In the genomic region with DNA sequence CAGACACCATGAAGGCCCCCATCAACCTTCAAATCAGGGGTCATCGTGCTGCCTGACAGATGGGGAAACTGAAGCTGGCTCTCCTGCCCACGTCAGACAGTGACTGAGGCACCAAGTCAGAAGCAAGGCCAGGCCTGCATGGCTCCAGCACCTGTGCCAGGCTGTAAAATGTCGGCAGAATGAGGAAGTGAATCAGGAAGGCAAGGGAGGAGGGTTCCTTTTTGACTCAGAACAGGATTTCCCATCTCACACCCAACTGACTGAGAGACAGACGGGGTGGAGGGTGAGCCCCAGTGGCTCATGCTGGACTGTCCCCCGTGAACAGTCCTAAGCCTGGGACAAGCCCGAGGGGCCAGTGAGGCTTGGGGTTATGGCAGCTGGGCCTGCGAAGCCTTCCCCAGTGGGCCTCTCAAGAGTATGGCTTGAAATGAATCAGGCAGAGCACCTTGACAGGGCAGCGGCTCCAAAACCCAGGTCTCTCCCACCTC, we compare ENCODE assay signal across 8 cellular contexts. TPM values are rescaled to one million over a fixed set of nuclear protein-coding genes. Genes with fewer than 3 reads are reported as not detected.
DNase-seq lines count a peak whose midpoint lies in the region; ATAC-seq, FAIRE-seq and TF ChIP-seq lines count a peak whose summit lies in the region.

No MANE protein-coding gene starts in this region.

- DNase-seq in GM12891 (ENCODE audit: insufficient read length, low spot score): peak; percentile 60
- DNase-seq in GM20000 (ENCODE audit: low spot score): peak; percentile 75
- peak in 1 of 10 donors; percentile 13 for DNase-seq in naive thymus-derived CD8-positive, alpha-beta T cell
- no peak for DNase-seq in Ammon's horn (ENCODE audit: low spot score)
- DNase-seq in NCI-H1105 treated with DMSO at 0.1 percent for 48 hours (lab: John Stamatoyannopoulos, UW): no peak
- no peak for DNase-seq in iPS-NIHi11 (ENCODE audit: low spot score)

- 0 out of 2 replicates have a peak, but pooled peaks have one; percentile 18 for TF ChIP-seq POLR2A in GM12891 (IDR thresholded peaks at IDR 0.05; ENCODE audit: low read depth, low read length)

- FAIRE-seq in GM12891 (lab: Jason Lieb, UNC): peak; percentile 100

- ATAC-seq in HG03521 (IDR thresholded peaks at IDR 0.05; ENCODE audit: unreplicated experiment): peak; percentile 79
- peak; percentile 85 for ATAC-seq in activated T-helper 17 cell treated with anti-CD3 and anti-CD28 coated beads, Interleukin-2, amount 50 U/mL, for 72 hours (replicated peaks)
- ATAC-seq in naive thymus-derived CD8-positive, alpha-beta T cell: peak; percentile 32 to 58

- H3K36me3 Mint-ChIP-seq in activated T-helper 17 cell treated with anti-CD3 and anti-CD28 coated beads, Interleukin-2, amount 50 U/mL, for 72 hours (ENCODE audit: low read depth): peaks cover 46% of the 10 kb centered on the region
- H3K36me3 Mint-ChIP-seq in naive thymus-derived CD8-positive, alpha-beta T cell: peaks cover under 1 to 8% (median 7%) of the 10 kb centered on the region in 3 donors

- POLR2A ChIA-PET in naive thymus-derived CD8-positive, alpha-beta T cell (lab: Charles Lee): interaction anchor here (0.9 to 1.5 kb wide), 3 partner anchors 21 to 32 kb away, joined by 3 to 5 read pairs (median 4); a partner anchor contains a TSS

- H3K27ac Mint-ChIP-seq in activated T-helper 17 cell treated with anti-CD3 and anti-CD28 coated beads, Interleukin-2, amount 50 U/mL, for 72 hours: peak overlapping the region; percentile 94
- H3K27ac Mint-ChIP-seq in naive thymus-derived CD8-positive, alpha-beta T cell: peak overlapping the region; percentile 73 to 93 (median 88)

- no peaks in the 10 kb centered on the region for H3K9me3 Mint-ChIP-seq in activated T-helper 17 cell treated with anti-CD3 and anti-CD28 coated beads, Interleukin-2, amount 50 U/mL, for 72 hours
- no peaks in the 10 kb centered on the region for H3K9me3 Mint-ChIP-seq in naive thymus-derived CD8-positive, alpha-beta T cell

- no peaks in the 10 kb centered on the region for H3K27me3 Mint-ChIP-seq in activated T-helper 17 cell treated with anti-CD3 and anti-CD28 coated beads, Interleukin-2, amount 50 U/mL, for 72 hours
- no peaks in the 10 kb centered on the region for H3K27me3 Mint-ChIP-seq in naive thymus-derived CD8-positive, alpha-beta T cell

- H3K4me3 Mint-ChIP-seq in activated T-helper 17 cell treated with anti-CD3 and anti-CD28 coated beads, Interleukin-2, amount 50 U/mL, for 72 hours: peak overlapping the region; percentile 76
- H3K4me3 Mint-ChIP-seq in naive thymus-derived CD8-positive, alpha-beta T cell: peak overlapping the region in 7 of 10 donors; percentile 22 to 67 (median 39)

- peaks cover 49% of the 10 kb centered on the region for H3K4me1 Mint-ChIP-seq in activated T-helper 17 cell treated with anti-CD3 and anti-CD28 coated beads, Interleukin-2, amount 50 U/mL, for 72 hours
- H3K4me1 Mint-ChIP-seq in naive thymus-derived CD8-positive, alpha-beta T cell: peaks cover 24 to 72% (median 71%) of the 10 kb centered on the region in 4 donors

- TF ChIP-seq CTCF in GM20000 (IDR thresholded peaks at IDR 0.05; ENCODE audit: extremely low read depth, missing control alignments): no peak

TF ChIP-seq in GM12891, 5 proteins besides CTCF, POLR2A, EP300 and RAD21:
- TF ChIP-seq POU2F2 (IDR thresholded peaks at IDR 0.05; ENCODE audit: low read depth, low read length) (no peak), TAF1 (IDR thresholded peaks at IDR 0.05; ENCODE audit: low read depth, low read length) (0 out of 2 replicates have a peak, but pooled peaks have one; percentile 22), SPI1 (IDR thresholded peaks at IDR 0.05; ENCODE audit: low read depth, low read length) (peak; percentile 100), POLR2AphosphoS5 (IDR thresholded peaks at IDR 0.05; ENCODE audit: low read depth, low read length) (no peak), PAX5 (IDR thresholded peaks at IDR 0.05; ENCODE audit: insufficient read depth, low read length, severe bottlenecking) (no peak)
TF ChIP-seq in GM12891: peak in this region for 2.

RNA-seq across cellular contexts. Expression of a gene that starts 20.9 kb away (rescaled TPM):
- polyA plus RNA-seq in GM12891 (2012; ENCODE audit: low read depth, missing spikeins): 2.6 TPM
- 10 to 100 TPM; 78.9 to 79.1 TPM for total RNA-seq in activated T-helper 17 cell treated with anti-CD3 and anti-CD28 coated beads, Interleukin-2, amount 50 U/mL, for 72 hours
- total RNA-seq in naive thymus-derived CD8-positive, alpha-beta T cell: 10 to 100 TPM; 47.1 to 48.2 TPM
- polyA plus RNA-seq in naive thymus-derived CD8-positive, alpha-beta T cell: 1 to 10 TPM; 2.4 to 4.6 (median 4.5) TPM

RNA-seq across cellular contexts. Expression of a gene that starts 39.3 kb away (rescaled TPM):
- 35.0 TPM for polyA plus RNA-seq in GM12891 (2012; ENCODE audit: low read depth, missing spikeins)
- total RNA-seq in activated T-helper 17 cell treated with anti-CD3 and anti-CD28 coated beads, Interleukin-2, amount 50 U/mL, for 72 hours: 10 to 100 TPM; 21.5 to 61.4 TPM
- total RNA-seq in naive thymus-derived CD8-positive, alpha-beta T cell: 10 to 100 TPM; 17.9 to 22.5 TPM
- polyA plus RNA-seq in naive thymus-derived CD8-positive, alpha-beta T cell: 10 to 100 TPM; 61.6 to 87.6 (median 67.6) TPM

Comparison
In these comparisons a context has a peak if more than half of its experiments do, and no peak if none do; other contexts are left out.
1. DNase-seq: peak in GM12891 (single experiment) and GM20000 (single experiment); none in Ammon's horn (single experiment), NCI-H1105 treated with DMSO at 0.1 percent for 48 hours (single experiment) and iPS-NIHi11 (single experiment).
2. Peak in every context shown above with its lines, with median percentiles within 50 percentile points of each other: ATAC-seq.